In the genomic region with DNA sequence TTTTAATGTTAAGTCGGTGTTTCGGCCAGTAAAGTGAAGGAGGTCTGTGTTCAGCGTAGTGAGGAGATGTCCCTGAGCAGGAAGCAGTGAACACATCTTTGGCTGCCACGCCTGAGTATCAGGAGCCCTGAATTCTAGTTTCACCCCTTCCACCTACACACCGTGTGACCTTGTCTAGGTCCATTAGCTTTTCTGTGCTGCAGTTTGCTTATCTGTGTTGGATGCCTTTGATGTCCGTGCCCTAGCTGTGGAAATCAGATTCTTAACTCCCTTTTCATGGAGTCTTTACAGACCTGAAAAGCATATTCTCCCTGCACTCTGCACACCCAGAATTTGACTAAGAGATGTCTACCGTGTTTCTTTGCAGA, we compare ENCODE assay signal across 8 cellular contexts. TPM values are rescaled to one million over a fixed set of nuclear protein-coding genes. Genes with fewer than 3 reads are reported as not detected.
A peak's percentile ranks its signal among the peaks of the same experiment; 100 is the strongest.
DNase-seq lines count a peak whose midpoint lies in the region; ATAC-seq and TF ChIP-seq lines count a peak whose summit lies in the region.

No MANE protein-coding gene starts in this region.

- peaks cover 0 to 4% (median 0%) of the 10 kb centered on the region in 3 donors for H3K36me3 Mint-ChIP-seq in immature natural killer cell
- peaks cover 15 to 21% of the 10 kb centered on the region in 2 donors for H3K36me3 Mint-ChIP-seq in stimulated activated naive B cell treated with anti-CD40 and anti-IgM and Interleukin-4, amounts not matched to agents 10 μg/mL and 1 μg/mL and 100 μg/mL, for 72 hours

- H3K27ac ChIP-seq in AG04450 (ENCODE audit: low read depth, low read length) = peak overlapping the region; percentile 90

- peaks cover 8% of the 10 kb centered on the region for H3K36me3 ChIP-seq in adipocyte (ENCODE audit: control insufficient read depth, insufficient read depth, low read length, severe bottlenecking)

- H3K27ac Mint-ChIP-seq in immature natural killer cell = peak overlapping the region; percentile 92 to 99 (median 96)
- peak overlapping the region; percentile 98 for H3K27ac Mint-ChIP-seq in stimulated activated naive B cell treated with anti-CD40 and anti-IgM and Interleukin-4, amounts not matched to agents 10 μg/mL and 1 μg/mL and 100 μg/mL, for 72 hours

- peaks cover 40% of the 10 kb centered on the region for H3K4me1 ChIP-seq in adipocyte (ENCODE audit: control insufficient read depth, insufficient read depth, low read length)

- peak; percentile 19 for ATAC-seq in HG03521 (IDR thresholded peaks at IDR 0.05; ENCODE audit: unreplicated experiment)
- peak; percentile 36 to 40 for ATAC-seq in stimulated activated naive B cell treated with anti-CD40 and anti-IgM and Interleukin-4, amounts not matched to agents 10 μg/mL and 1 μg/mL and 100 μg/mL, for 72 hours (replicated peaks)

- DNase-seq in AG04450 (ENCODE audit: low read depth, low spot score) = no peak
- DNase-seq in GM19238 (ENCODE audit: insufficient read length, low spot score) = peak; percentile 2
- DNase-seq in adipocyte (ENCODE audit: low read depth) = no peak
- DNase-seq in immature natural killer cell = no peak
- DNase-seq in stimulated activated naive B cell treated with anti-CD40 and anti-IgM and Interleukin-4, amounts not matched to agents 10 μg/mL and 1 μg/mL and 100 μg/mL, for 72 hours = no peak
- no peak for DNase-seq in NCI-H2081 treated with DMSO at 0.1 percent for 48 hours (lab: John Stamatoyannopoulos, UW)
- DNase-seq in NAMALWA (ENCODE audit: low spot score) = no peak

- peaks cover 4 to 5% (median 4%) of the 10 kb centered on the region in 3 donors for H3K27me3 Mint-ChIP-seq in immature natural killer cell (ENCODE audit: low read depth in 3 of 3)
- no peaks in the 10 kb centered on the region for H3K27me3 Mint-ChIP-seq in stimulated activated naive B cell treated with anti-CD40 and anti-IgM and Interleukin-4, amounts not matched to agents 10 μg/mL and 1 μg/mL and 100 μg/mL, for 72 hours

- no peaks in the 10 kb centered on the region for H3K9me3 Mint-ChIP-seq in immature natural killer cell
- no peaks in the 10 kb centered on the region for H3K9me3 Mint-ChIP-seq in stimulated activated naive B cell treated with anti-CD40 and anti-IgM and Interleukin-4, amounts not matched to agents 10 μg/mL and 1 μg/mL and 100 μg/mL, for 72 hours

- H3K4me3 Mint-ChIP-seq in immature natural killer cell = peak overlapping the region; percentile 88 to 94 (median 91)
- peak overlapping the region; percentile 79 to 82 for H3K4me3 Mint-ChIP-seq in stimulated activated naive B cell treated with anti-CD40 and anti-IgM and Interleukin-4, amounts not matched to agents 10 μg/mL and 1 μg/mL and 100 μg/mL, for 72 hours

- peaks cover 49 to 58% of the 10 kb centered on the region in 2 donors for H3K4me1 Mint-ChIP-seq in immature natural killer cell
- peaks cover 27 to 53% of the 10 kb centered on the region in 2 donors for H3K4me1 Mint-ChIP-seq in stimulated activated naive B cell treated with anti-CD40 and anti-IgM and Interleukin-4, amounts not matched to agents 10 μg/mL and 1 μg/mL and 100 μg/mL, for 72 hours

- H3K27me3 ChIP-seq in AG04450 (ENCODE audit: control insufficient read depth, insufficient read depth, low read length) (no peaks in the 10 kb centered on the region), adipocyte (replicated peaks; ENCODE audit: control insufficient read depth, insufficient read depth, low read length) (no peaks in the 10 kb centered on the region)

- no peak for TF ChIP-seq CTCF in AG04450 (IDR thresholded peaks at IDR 0.05; ENCODE audit: low read depth, low read length)

- POLR2A ChIA-PET in AG04450 (lab: Yijun Ruan, JAX) = no interaction called here

- H3K9ac ChIP-seq in adipocyte (ENCODE audit: low read length) = peak overlapping the region; percentile 91

- CTCF ChIA-PET in AG04450 (lab: Charles Lee) = interaction anchor here (1.6 to 5.1 kb wide), 2 partner anchors 10 to 347 kb away, joined by 11 to 28 read pairs; no protein-coding TSS in a partner anchor

- peak overlapping the region; percentile 78 for H3K4me3 ChIP-seq in AG04450 (ENCODE audit: low read depth, low read length)
- H3K4me3 ChIP-seq in adipocyte (ENCODE audit: low read length) = peak overlapping the region; percentile 88

- H3K9me3 ChIP-seq in AG04450 (ENCODE audit: control insufficient read depth, insufficient read depth, low read length) (no peaks in the 10 kb centered on the region), adipocyte (ENCODE audit: control insufficient read depth, low read length) (no peaks in the 10 kb centered on the region)

RNA-seq across cellular contexts. Expression of a gene that starts 0.6 kb away (rescaled TPM):
- 40.9 and 42.5 TPM in 2 replicates for polyA plus RNA-seq in AG04450 (2011; rRNA removed)
- polyA minus RNA-seq in AG04450 (2011; rRNA and poly(A)+ RNA removed) = 69.0 and 116 TPM in 2 replicates
- 10 to 100 TPM in 1 of 3 donors, 1 to 10 TPM in 2; 6.4 to 33.4 (median 10.0) TPM for polyA plus RNA-seq in immature natural killer cell

RNA-seq across cellular contexts. Expression of a gene that starts 49.0 kb away (rescaled TPM):
- polyA plus RNA-seq in AG04450 (2011; rRNA removed) (not detected in 2 replicates), immature natural killer cell (not detected)
- polyA minus RNA-seq in AG04450 (2011; rRNA and poly(A)+ RNA removed) = not detected in 2 replicates
